Comparison of ENCODE assay signal across 8 cellular contexts in genomic region chr2:203238329-203238710, GRCh38. TPM values are rescaled to one million over a fixed set of nuclear protein-coding genes. Genes with fewer than 3 reads are reported as not detected.
DNase-seq lines count a peak whose midpoint lies in the region; ATAC-seq and TF ChIP-seq lines count a peak whose summit lies in the region.

No MANE protein-coding gene starts in this region.

- H3K27me3 Mint-ChIP-seq in dendritic cell treated with granulocyte-macrophage colony-stimulating factor and Interleukin-4, amounts not matched to agents 40 ng/mL and 50 ng/mL, for 4 days: no peaks in the 10 kb centered on the region
- no peaks in the 10 kb centered on the region for H3K27me3 Mint-ChIP-seq in natural killer cell treated with Interleukin-12 subunit alpha and Interleukin-12 subunit beta and Interleukin-15 and Interleukin-18, amount 100 ng/mL, for 72 hours

- peaks cover 35% of the 10 kb centered on the region for H3K36me3 Mint-ChIP-seq in dendritic cell treated with granulocyte-macrophage colony-stimulating factor and Interleukin-4, amounts not matched to agents 40 ng/mL and 50 ng/mL, for 4 days (ENCODE audit: low read depth)
- H3K36me3 Mint-ChIP-seq in natural killer cell treated with Interleukin-12 subunit alpha and Interleukin-12 subunit beta and Interleukin-15 and Interleukin-18, amount 100 ng/mL, for 72 hours: peaks cover 19% of the 10 kb centered on the region

- peaks cover 16% of the 10 kb centered on the region for H3K4me1 Mint-ChIP-seq in dendritic cell treated with granulocyte-macrophage colony-stimulating factor and Interleukin-4, amounts not matched to agents 40 ng/mL and 50 ng/mL, for 4 days (ENCODE audit: low read depth)
- peaks cover 21 to 25% of the 10 kb centered on the region in 2 donors for H3K4me1 Mint-ChIP-seq in natural killer cell treated with Interleukin-12 subunit alpha and Interleukin-12 subunit beta and Interleukin-15 and Interleukin-18, amount 100 ng/mL, for 72 hours (ENCODE audit: low read depth in 2 of 2)

- H3K27ac Mint-ChIP-seq in dendritic cell treated with granulocyte-macrophage colony-stimulating factor and Interleukin-4, amounts not matched to agents 40 ng/mL and 50 ng/mL, for 4 days: peak overlapping the region; percentile 85
- peak overlapping the region; percentile 90 to 93 for H3K27ac Mint-ChIP-seq in natural killer cell treated with Interleukin-12 subunit alpha and Interleukin-12 subunit beta and Interleukin-15 and Interleukin-18, amount 100 ng/mL, for 72 hours

- H2AFZ ChIP-seq in KMS-11 (ENCODE audit: low read depth): peak overlapping the region; percentile 94

- H3K27ac ChIP-seq in KMS-11: peak overlapping the region; percentile 74

- no peak overlapping the region for H3K4me3 ChIP-seq in KMS-11 (IDR thresholded peaks at IDR 0.05; ENCODE audit: insufficient read depth, low read depth, low read length)

- H3K79me2 ChIP-seq in KMS-11 (ENCODE audit: insufficient read depth, low read depth): peaks cover 12% of the 10 kb centered on the region

- ATAC-seq in GM18511 (IDR thresholded peaks at IDR 0.05; ENCODE audit: unreplicated experiment): peak; percentile 0
- ATAC-seq in natural killer cell treated with Interleukin-12 subunit alpha and Interleukin-12 subunit beta and Interleukin-15 and Interleukin-18, amount 100 ng/mL, for 72 hours: no peak
- ATAC-seq in GM18861 (IDR thresholded peaks at IDR 0.05; ENCODE audit: unreplicated experiment): no peak
- ATAC-seq in HG03432 (IDR thresholded peaks at IDR 0.05; ENCODE audit: unreplicated experiment): no peak

- DNase-seq in natural killer cell treated with Interleukin-12 subunit alpha and Interleukin-12 subunit beta and Interleukin-15 and Interleukin-18, amount 100 ng/mL, for 72 hours (ENCODE audit: low spot score): no peak
- DNase-seq in NCI-H2171 (lab: John Stamatoyannopoulos, UW): no peak
- no peak for DNase-seq in CD1c-positive myeloid dendritic cell (ENCODE audit: extremely low spot score)

- intact Hi-C loops in dendritic cell treated with granulocyte-macrophage colony-stimulating factor and Interleukin-4, amounts not matched to agents 40 ng/mL and 50 ng/mL, for 4 days (cut with micrococcal nuclease): loop anchor here (1.0 to 5.0 kb wide), 2 partner anchors 90 to 326 kb away; partner anchors contain the start of genes ABI2, CARF and WDR12

- H4K20me1 ChIP-seq in KMS-11 (ENCODE audit: insufficient read depth): no peaks in the 10 kb centered on the region

- H3K9ac ChIP-seq in KMS-11: peak overlapping the region; percentile 89; the same call in 1 of the 2 replicates

- no peak for TF ChIP-seq CTCF in KMS-11 (conservative IDR thresholded peaks at IDR 0.05; ENCODE audit: low read depth, low read length)

- H3K36me3 ChIP-seq in KMS-11 (ENCODE audit: insufficient read depth): no peaks in the 10 kb centered on the region

- peaks cover 17% of the 10 kb centered on the region for H3K4me1 ChIP-seq in KMS-11 (ENCODE audit: low read depth, poor library complexity, severe bottlenecking)

- H3K9me3 Mint-ChIP-seq in dendritic cell treated with granulocyte-macrophage colony-stimulating factor and Interleukin-4, amounts not matched to agents 40 ng/mL and 50 ng/mL, for 4 days: no peaks in the 10 kb centered on the region
- no peaks in the 10 kb centered on the region for H3K9me3 Mint-ChIP-seq in natural killer cell treated with Interleukin-12 subunit alpha and Interleukin-12 subunit beta and Interleukin-15 and Interleukin-18, amount 100 ng/mL, for 72 hours

- peak overlapping the region; percentile 85 for H3K4me3 Mint-ChIP-seq in dendritic cell treated with granulocyte-macrophage colony-stimulating factor and Interleukin-4, amounts not matched to agents 40 ng/mL and 50 ng/mL, for 4 days
- H3K4me3 Mint-ChIP-seq in natural killer cell treated with Interleukin-12 subunit alpha and Interleukin-12 subunit beta and Interleukin-15 and Interleukin-18, amount 100 ng/mL, for 72 hours: peak overlapping the region; percentile 93

- H3K27me3 ChIP-seq in KMS-11 (ENCODE audit: insufficient read depth, low read depth): no peaks in the 10 kb centered on the region

- H3K4me2 ChIP-seq in KMS-11: peak overlapping the region; percentile 56; the same call in 1 of the 2 replicates

RNA-seq across cellular contexts. Expression of gene CYP20A1, which starts 0.5 kb away (rescaled TPM):
- total RNA-seq in natural killer cell treated with Interleukin-12 subunit alpha and Interleukin-12 subunit beta and Interleukin-15 and Interleukin-18, amount 100 ng/mL, for 72 hours: 10 to 100 TPM; 21.6 to 25.9 TPM
